Comparison of ENCODE assay signal across 18 cellular contexts in the genomic region with DNA sequence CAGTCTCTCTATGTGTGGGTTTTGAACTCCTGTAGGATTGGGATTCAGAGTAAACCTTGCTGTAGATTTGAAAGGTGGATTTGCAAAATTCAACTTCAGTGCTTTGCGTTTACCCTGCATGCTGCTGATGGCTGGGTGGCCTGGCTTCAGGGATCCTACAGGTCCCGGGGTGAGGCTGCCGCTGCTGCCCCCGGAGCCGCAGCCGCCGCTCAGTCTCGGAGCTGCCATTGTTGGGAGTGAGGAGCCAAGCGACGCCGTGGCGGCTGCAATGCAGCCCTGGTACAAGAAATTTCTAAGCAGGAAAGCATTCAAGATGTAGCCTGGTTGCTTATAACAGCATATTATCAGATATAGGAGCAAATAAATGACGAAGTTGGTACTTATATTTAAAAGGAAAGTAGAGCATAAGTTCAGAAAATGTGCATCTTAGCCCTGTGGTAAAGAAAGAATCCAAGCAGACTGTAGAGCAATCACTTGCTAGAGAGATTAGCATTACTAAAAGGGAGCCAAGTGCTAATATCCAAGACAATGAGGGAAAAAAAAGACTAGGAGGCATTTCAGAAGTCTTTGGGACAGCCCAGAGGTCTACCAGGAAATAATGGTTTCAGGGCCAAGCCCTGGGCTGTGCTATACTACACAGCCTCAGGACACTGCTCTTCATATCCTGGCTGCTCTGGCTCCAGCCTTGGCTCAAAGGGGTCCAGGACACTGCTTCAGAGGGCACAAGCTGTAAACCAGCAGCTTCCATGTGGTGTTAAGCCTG.
"Had no signal": no experiment of that assay in that cellular context is flagged by ENCODE, and none has a peak within 500 bp of the region (broad histone marks: within the 10 kb centered on the region; RNA-seq: fewer than 3 reads in every experiment).

No MANE protein-coding gene starts in this region.

- H3K4me1 ChIP-seq: foreskin keratinocyte, left ventricle myocardium inferior, thyroid gland had no signal

- H3K27ac ChIP-seq: foreskin keratinocyte, left ventricle myocardium inferior, skin epidermis, thyroid gland had no signal

- H3K27me3 ChIP-seq: foreskin keratinocyte, thyroid gland had no signal

- H3K4me3 ChIP-seq: left ventricle myocardium inferior, mucosa of descending colon, skin epidermis, thyroid gland had no signal

- FAIRE-seq: urothelium cell line had no signal

- ATAC-seq: activated CD4-positive, CD25-positive, alpha-beta regulatory T cell treated with anti-CD3 and anti-CD28 coated beads, Interleukin-2, amount 50 U/mL, for 24 hours; foreskin keratinocyte; mucosa of descending colon; naive thymus-derived CD4-positive, alpha-beta T cell; right cardiac atrium; stimulated activated naive B cell treated with anti-CD40 and anti-IgM and Interleukin-4, amounts not matched to agents 10 μg/mL and 1 μg/mL and 100 μg/mL, for 72 hours had no signal

- DNase-seq: activated CD4-positive, alpha-beta T cell treated with anti-CD3 and anti-CD28 coated beads, Interleukin-2, amount 50 U/mL, for 1 hour; activated CD8-positive, alpha-beta memory T cell treated with anti-CD3 and anti-CD28 coated beads for 24 hours; activated gamma-delta T cell treated with Interleukin-2 at 50 U/mL for 16 hours; activated naive CD8-positive, alpha-beta T cell treated with anti-CD3 and anti-CD28 coated beads for 36 hours; effector memory CD4-positive, alpha-beta T cell; foreskin keratinocyte; left ventricle myocardium inferior; mucosa of descending colon; naive thymus-derived CD4-positive, alpha-beta T cell; right cardiac atrium; stimulated activated CD4-positive, alpha-beta T cell treated with anti-CD3 and anti-CD28 coated beads, Interleukin-15, amount 100 ng/mL, for 24 hours; stimulated activated CD4-positive, alpha-beta T cell treated with anti-CD3 and anti-CD28 coated beads, Interleukin-4, amount 100 ng/mL, for 1 hour; stimulated activated naive B cell treated with anti-CD40 and anti-IgM and Interleukin-4, amounts not matched to agents 10 μg/mL and 1 μg/mL and 100 μg/mL, for 72 hours; T-helper 9 cell; thyroid gland had no signal

- H3K36me3 ChIP-seq: left ventricle myocardium inferior, thyroid gland had no signal

- H3K9me3 ChIP-seq: left ventricle myocardium inferior, mucosa of descending colon, thyroid gland had no signal
